In genomic region chr12:103580026-103580425, GRCh38 we compare ENCODE assay signal across 17 cellular contexts. TPM values are rescaled to one million over a fixed set of nuclear protein-coding genes. Genes with fewer than 3 reads are reported as not detected.
DNase-seq lines count a peak whose midpoint lies in the region; ATAC-seq and TF ChIP-seq lines count a peak whose summit lies in the region.
"Had no signal": no experiment of that assay in that cellular context is flagged by ENCODE, and none has a peak within 500 bp of the region (broad histone marks: within the 10 kb centered on the region; RNA-seq: fewer than 3 reads in every experiment).

No MANE protein-coding gene starts in this region.

- TF ChIP-seq CTCF in RWPE1 (conservative IDR thresholded peaks at IDR 0.05; ENCODE audit: low read depth) (no peak), gastroesophageal sphincter (IDR thresholded peaks at IDR 0.05) (no peak), upper lobe of left lung (IDR thresholded peaks at IDR 0.05) (no peak)

- no peak overlapping the region for H3K4me3 ChIP-seq in gastroesophageal sphincter
- H3K4me3 ChIP-seq in upper lobe of left lung = no peak overlapping the region
- H3K4me3 ChIP-seq: PC-9, SJSA1 had no signal

- CTCF ChIA-PET in RWPE1 (lab: Yijun Ruan, JAX) = no interaction called here

- peaks cover 0 to 8% (median 0%) of the 10 kb centered on the region in 3 donors for H3K4me1 ChIP-seq in gastroesophageal sphincter
- H3K4me1 ChIP-seq in upper lobe of left lung = peaks cover 0 to 6% (median 3%) of the 10 kb centered on the region in 4 donors

- TF ChIP-seq EP300 in gastroesophageal sphincter (IDR thresholded peaks at IDR 0.05) (no peak), upper lobe of left lung (IDR thresholded peaks at IDR 0.05) (no peak)

- H3K27me3 ChIP-seq in gastroesophageal sphincter (no peaks in the 10 kb centered on the region), upper lobe of left lung (no peaks in the 10 kb centered on the region)

- ATAC-seq in gastroesophageal sphincter = peak; percentile 30
- ATAC-seq in upper lobe of left lung (ENCODE audit: low FRiP score in 2 of 2) = no peak

- H3K9me3 ChIP-seq in gastroesophageal sphincter (no peaks in the 10 kb centered on the region), upper lobe of left lung (no peaks in the 10 kb centered on the region)

- POLR2A ChIA-PET in RWPE1 (lab: Yijun Ruan, JAX; ENCODE audit: low non-redundant PET) = no interaction called here

- WGBS in gastroesophageal sphincter (ENCODE audit: low coverage in 1 of 2), 2 donors = 36 to 67% methylated on average over 1 of the region's 1 CpG
- WGBS in upper lobe of left lung, 2 donors = 35 to 36% methylated on average over 1 of the region's 1 CpG

- no peak overlapping the region for H3K27ac ChIP-seq in RWPE1
- H3K27ac ChIP-seq in gastroesophageal sphincter = no peak overlapping the region
- H3K27ac ChIP-seq in upper lobe of left lung = no peak overlapping the region
- H3K27ac ChIP-seq: PC-9, SJSA1 had no signal

- H3K36me3 ChIP-seq in gastroesophageal sphincter (no peaks in the 10 kb centered on the region), upper lobe of left lung (no peaks in the 10 kb centered on the region)
- H3K36me3 ChIP-seq: SJSA1 had no signal

- no peak for TF ChIP-seq POLR2A in gastroesophageal sphincter (IDR thresholded peaks at IDR 0.05)
- no peak for TF ChIP-seq POLR2A in upper lobe of left lung (IDR thresholded peaks at IDR 0.05)

- DNase-seq in RWPE1 (ENCODE audit: low spot score) (peak; percentile 26), dermis blood vessel endothelial cell (peak; percentile 68), hepatic stellate cell (ENCODE audit: low spot score) (no peak), NCI-H187 treated with DMSO at 0.1 percent for 48 hours (lab: John Stamatoyannopoulos, UW) (no peak), upper lobe of left lung (no peak)
- DNase-seq in activated naive CD4-positive, alpha-beta T cell treated with anti-CD3 and anti-CD28 coated beads, Interleukin-2, amount 50 U/mL, for 16 hours = no peak
- DNase-seq: ACHN, C1 segment of cervical spinal cord, KBM-7, MV-4-11, NCI-H2029, NCI-H2171, NCI-H526 had no signal

RNA-seq across cellular contexts. Expression of gene STAB2, which starts 7.0 kb away (rescaled TPM):
- total RNA-seq in dermis blood vessel endothelial cell (3.7 and 4.6 TPM in 2 replicates), gastroesophageal sphincter (under 1 TPM in 2 of 4 donors, not detected in 2; 0.27 to 0.81 TPM), upper lobe of left lung (1 to 10 TPM in 1 of 6 donors, under 1 TPM in 4, not detected in 1; 0.10 to 2.4 (median 0.22) TPM)
- total RNA-seq: H4, PC-9, SJSA1 had no signal

Comparison
In these comparisons a context has a peak if more than half of its experiments do, and no peak if none do; other contexts are left out.
1. DNase-seq: peak in RWPE1 (single experiment) and dermis blood vessel endothelial cell (single experiment); none in hepatic stellate cell (single experiment), NCI-H187 treated with DMSO at 0.1 percent for 48 hours (single experiment), activated naive CD4-positive, alpha-beta T cell treated with anti-CD3 and anti-CD28 coated beads, Interleukin-2, amount 50 U/mL, for 16 hours (single experiment) and upper lobe of left lung (0 of 2).